ENCODE assay signal across 9 cellular contexts in genomic region chr12:53427905-53428594, GRCh38. TPM values are rescaled to one million over a fixed set of nuclear protein-coding genes. Genes with fewer than 3 reads are reported as not detected.
DNase-seq lines count a peak whose midpoint lies in the region; ATAC-seq and TF ChIP-seq lines count a peak whose summit lies in the region.
"Had no signal": no experiment of that assay in that cellular context is flagged by ENCODE, and none has a peak within 500 bp of the region (broad histone marks: within the 10 kb centered on the region; RNA-seq: fewer than 3 reads in every experiment).

No MANE protein-coding gene starts in this region.

- H3K9me3 ChIP-seq in mesenchymal stem cell (ENCODE audit: control insufficient read depth, low read length): no peaks in the 10 kb centered on the region
- H3K9me3 ChIP-seq in esophagus muscularis mucosa: no peaks in the 10 kb centered on the region
- no peaks in the 10 kb centered on the region for H3K9me3 ChIP-seq in smooth muscle cell (replicated peaks; ENCODE audit: low read depth)
- H3K9me3 ChIP-seq: heart right ventricle had no signal

- 58% methylated on average over 7 of the region's 7 CpGs for WGBS in mesenchymal stem cell
- WGBS in esophagus muscularis mucosa: 85% methylated on average over 7 of the region's 7 CpGs
- 62% methylated on average over 7 of the region's 7 CpGs for WGBS in smooth muscle cell (ENCODE audit: low lambda C conversion rate)

- H3K27ac ChIP-seq in mesenchymal stem cell (ENCODE audit: low read length, poor library complexity, severe bottlenecking) (no peak overlapping the region), esophagus muscularis mucosa (replicated peaks in 1 of 4) (no peak overlapping the region), smooth muscle cell (ENCODE audit: low read depth) (no peak overlapping the region), GM23338 (ENCODE audit: low read depth) (no peak overlapping the region)
- H3K27ac ChIP-seq: heart right ventricle had no signal

- H3K36me3 ChIP-seq in mesenchymal stem cell (ENCODE audit: control insufficient read depth in 1 of 2, insufficient read depth in 2 of 2, low read depth in 1 of 2, low read length in 2 of 2) (no peaks in the 10 kb centered on the region), esophagus muscularis mucosa (no peaks in the 10 kb centered on the region), smooth muscle cell (ENCODE audit: low read depth) (no peaks in the 10 kb centered on the region), GM23338 (ENCODE audit: insufficient read depth) (no peaks in the 10 kb centered on the region)
- H3K36me3 ChIP-seq: heart right ventricle had no signal

- H3K36me3 Mint-ChIP-seq in HFFc6 (ENCODE audit: low read depth): no peaks in the 10 kb centered on the region
- no peaks in the 10 kb centered on the region for H3K36me3 Mint-ChIP-seq in activated naive CD4-positive, alpha-beta T cell treated with anti-CD3 and anti-CD28 coated beads, Interleukin-2, amount 50 U/mL, for 72 hours
- H3K36me3 Mint-ChIP-seq in GM23338 (ENCODE audit: low read depth): no peaks in the 10 kb centered on the region

- H3K9ac ChIP-seq in mesenchymal stem cell (ENCODE audit: low read length) (no peak overlapping the region), smooth muscle cell (ENCODE audit: low read depth) (no peak overlapping the region)

- H3K4me1 ChIP-seq in mesenchymal stem cell (ENCODE audit: control insufficient read depth, insufficient read depth, low read depth, low read length): peaks cover 7% of the 10 kb centered on the region
- no peaks in the 10 kb centered on the region for H3K4me1 ChIP-seq in esophagus muscularis mucosa
- H3K4me1 ChIP-seq in smooth muscle cell (ENCODE audit: low read depth): peaks cover 5% of the 10 kb centered on the region
- H3K4me1 ChIP-seq in GM23338 (ENCODE audit: insufficient read depth): no peaks in the 10 kb centered on the region
- H3K4me1 ChIP-seq: heart right ventricle had no signal

- intact Hi-C loops in esophagus muscularis mucosa (cut with DNase I): no loop called here

- peak; percentile 99 to 100 for ATAC-seq in activated naive CD4-positive, alpha-beta T cell treated with anti-CD3 and anti-CD28 coated beads, Interleukin-2, amount 50 U/mL, for 72 hours
- ATAC-seq in GM23338: no peak
- ATAC-seq: heart right ventricle had no signal

- H3K18ac ChIP-seq in mesenchymal stem cell (ENCODE audit: low read depth in 1 of 2, low read length in 2 of 2): no peak overlapping the region

- H3K14ac ChIP-seq in mesenchymal stem cell (ENCODE audit: low read length in 2 of 2): no peak overlapping the region

- H4K91ac ChIP-seq in mesenchymal stem cell (ENCODE audit: low read length): no peak overlapping the region

- H3K79me2 ChIP-seq in smooth muscle cell (ENCODE audit: low read depth): no peaks in the 10 kb centered on the region
- H3K79me2 ChIP-seq in GM23338 (replicated peaks; ENCODE audit: insufficient read depth): no peaks in the 10 kb centered on the region

- no peak overlapping the region for H3K4ac ChIP-seq in mesenchymal stem cell (ENCODE audit: low read depth in 1 of 2, low read length in 2 of 2)

- H2AK5ac ChIP-seq in mesenchymal stem cell (ENCODE audit: low read length, severe bottlenecking): no peak overlapping the region

- no peak overlapping the region for H2BK12ac ChIP-seq in mesenchymal stem cell (ENCODE audit: low read length in 2 of 2)

- H3K23ac ChIP-seq in mesenchymal stem cell (ENCODE audit: low read length in 2 of 2): no peak overlapping the region

- H3K4me1 Mint-ChIP-seq in HFFc6 (ENCODE audit: low read depth) (peaks cover 23% of the 10 kb centered on the region), GM23338 (peaks cover 6% of the 10 kb centered on the region; the same call in 2 of the 3 replicates)

- H3K4me3 ChIP-seq in mesenchymal stem cell (ENCODE audit: insufficient read depth in 1 of 2, low read depth in 1 of 2, low read length in 2 of 2): no peak overlapping the region
- no peak overlapping the region for H3K4me3 ChIP-seq in esophagus muscularis mucosa
- no peak overlapping the region for H3K4me3 ChIP-seq in smooth muscle cell
- H3K4me3 ChIP-seq in GM23338: no peak overlapping the region
- H3K4me3 ChIP-seq: heart right ventricle had no signal

- H3F3A ChIP-seq in smooth muscle cell (ENCODE audit: low read depth): no peaks in the 10 kb centered on the region
- no peaks in the 10 kb centered on the region for H3F3A ChIP-seq in GM23338 (replicated peaks; ENCODE audit: low read depth)

- H3K4me2 ChIP-seq in mesenchymal stem cell (ENCODE audit: low read length, poor library complexity, severe bottlenecking) (no peak overlapping the region), smooth muscle cell (no peak overlapping the region), GM23338 (no peak overlapping the region)

- H3K9me3 Mint-ChIP-seq in HFFc6: no peaks in the 10 kb centered on the region
- H3K9me3 Mint-ChIP-seq in activated naive CD4-positive, alpha-beta T cell treated with anti-CD3 and anti-CD28 coated beads, Interleukin-2, amount 50 U/mL, for 72 hours: no peaks in the 10 kb centered on the region
- no peaks in the 10 kb centered on the region for H3K9me3 Mint-ChIP-seq in GM23338

- H2AFZ ChIP-seq in mesenchymal stem cell (ENCODE audit: low read depth, low read length) (no peak overlapping the region), smooth muscle cell (ENCODE audit: low read depth) (no peak overlapping the region), GM23338 (no peak overlapping the region)

- H3K79me1 ChIP-seq in mesenchymal stem cell (replicated peaks; ENCODE audit: low read length, poor library complexity, severe bottlenecking): no peaks in the 10 kb centered on the region

- no peak for TF ChIP-seq CTCF in HFFc6 (IDR thresholded peaks at IDR 0.05)
- no peak for TF ChIP-seq CTCF in esophagus muscularis mucosa (IDR thresholded peaks at IDR 0.05)
- TF ChIP-seq CTCF in smooth muscle cell (IDR thresholded peaks at IDR 0.05; ENCODE audit: borderline replicate concordance, insufficient read depth, poor library complexity, severe bottlenecking): no peak
- TF ChIP-seq CTCF in GM23338 (conservative IDR thresholded peaks at IDR 0.05; ENCODE audit: low read depth in 2 of 2): no peak

- H3K27me3 Mint-ChIP-seq in HFFc6 (ENCODE audit: insufficient read depth): peaks cover 5% of the 10 kb centered on the region
- peaks cover 14% of the 10 kb centered on the region for H3K27me3 Mint-ChIP-seq in GM23338 (ENCODE audit: insufficient read depth, low read depth, poor library complexity)

- H3K27me3 ChIP-seq in mesenchymal stem cell (ENCODE audit: control insufficient read depth in 1 of 2, insufficient read depth in 1 of 2, low read length in 2 of 2) (peaks cover 0 to 5% of the 10 kb centered on the region in 2 experiments), esophagus muscularis mucosa (no peaks in the 10 kb centered on the region), smooth muscle cell (ENCODE audit: low read depth) (no peaks in the 10 kb centered on the region), GM23338 (ENCODE audit: insufficient read depth) (no peaks in the 10 kb centered on the region)
- H3K27me3 ChIP-seq: heart right ventricle had no signal

- 0 out of 2 replicates have a peak overlapping the region, but pooled peaks have one; percentile 6 for H3K27ac Mint-ChIP-seq in HFFc6
- peak overlapping the region; percentile 2 to 68 for H3K27ac Mint-ChIP-seq in activated naive CD4-positive, alpha-beta T cell treated with anti-CD3 and anti-CD28 coated beads, Interleukin-2, amount 50 U/mL, for 72 hours
- no peak overlapping the region for H3K27ac Mint-ChIP-seq in GM23338

- H3K4me3 Mint-ChIP-seq in HFFc6 (no peak overlapping the region), GM23338 (no peak overlapping the region)

- no peak for TF ChIP-seq EP300 in esophagus muscularis mucosa (IDR thresholded peaks at IDR 0.05)

- no peak overlapping the region for H4K8ac ChIP-seq in mesenchymal stem cell (ENCODE audit: low read length)

- no peak overlapping the region for H2BK15ac ChIP-seq in mesenchymal stem cell (ENCODE audit: low read depth, poor library complexity, severe bottlenecking)

- TF ChIP-seq POLR2A in esophagus muscularis mucosa (IDR thresholded peaks at IDR 0.05; ENCODE audit: low read depth): no peak

- no peaks in the 10 kb centered on the region for H4K20me1 ChIP-seq in smooth muscle cell (ENCODE audit: low read depth)
- no peaks in the 10 kb centered on the region for H4K20me1 ChIP-seq in GM23338 (replicated peaks; ENCODE audit: insufficient read depth)

- H2BK120ac ChIP-seq in mesenchymal stem cell (ENCODE audit: low read depth, low read length): no peak overlapping the region

- H3K9me2 ChIP-seq in GM23338 (ENCODE audit: insufficient read depth): no peaks in the 10 kb centered on the region

- no peak overlapping the region for H2BK5ac ChIP-seq in mesenchymal stem cell (ENCODE audit: low read depth, low read length, poor library complexity, severe bottlenecking)

- DNase-seq in AG08395 (ENCODE audit: low spot score) (peak; percentile 85), HFFc6 (peak; percentile 96), mesenchymal stem cell (peak; percentile 89), esophagus muscularis mucosa (ENCODE audit: extremely low spot score) (no peak), smooth muscle cell (lab: John Stamatoyannopoulos, UW; ENCODE audit: unreplicated experiment) (no peak), GDM1 (lab: John Stamatoyannopoulos, UW) (no peak), GM23338 (ENCODE audit: low spot score) (no peak)
- DNase-seq in activated naive CD4-positive, alpha-beta T cell treated with anti-CD3 and anti-CD28 coated beads, Interleukin-2, amount 50 U/mL, for 72 hours (ENCODE audit: low spot score in 2 of 2): peak in 1 of 2 donors; percentile 41
- DNase-seq: heart right ventricle had no signal

RNA-seq across cellular contexts. Expression of gene AMHR2, which starts 4.4 kb away (rescaled TPM):
- not detected for total RNA-seq in HFFc6 (2021; fragmentation: NEBNext Ultra II Directional; extraction: Animal tissue kit (Norgen Biotek cat#: 25700))
- total RNA-seq in activated naive CD4-positive, alpha-beta T cell treated with anti-CD3 and anti-CD28 coated beads, Interleukin-2, amount 50 U/mL, for 72 hours: under 1 TPM in 1 of 2 donors, not detected in 1; 0.25 TPM
- polyA plus RNA-seq in mesenchymal stem cell (2013, experiment 1 of 2): 0.01 TPM
- polyA plus RNA-seq in mesenchymal stem cell (2013, experiment 2 of 2): not detected
- total RNA-seq in esophagus muscularis mucosa (under 1 TPM in 2 of 4 donors, not detected in 2; 0.33 to 0.92 TPM), smooth muscle cell (not detected in 2 replicates)
- polyA plus RNA-seq in smooth muscle cell (0.49 TPM in 1 of 2 replicates, not detected in the other), GM23338 (2016; fragmentation: Nextera tagmentation; extraction: Ambion mirVana) (not detected in 2 replicates)
- total RNA-seq in GM23338 (2014; rRNA removed; shearing (Covaris generic)): 0.24 TPM in 1 of 2 replicates, not detected in the other
- polyA plus RNA-seq: heart right ventricle had no signal

RNA-seq across cellular contexts. Expression of gene PRR13, which starts 13.5 kb away (rescaled TPM):
- 100 to 1,000 TPM; 122 to 188 (median 165) TPM for total RNA-seq in HFFc6 (2021; fragmentation: NEBNext Ultra II Directional; extraction: Animal tissue kit (Norgen Biotek cat#: 25700))
- 100 to 1,000 TPM; 170 to 226 TPM for total RNA-seq in activated naive CD4-positive, alpha-beta T cell treated with anti-CD3 and anti-CD28 coated beads, Interleukin-2, amount 50 U/mL, for 72 hours
- 326 TPM for polyA plus RNA-seq in mesenchymal stem cell (2013, experiment 1 of 2)
- 326 TPM for polyA plus RNA-seq in mesenchymal stem cell (2013, experiment 2 of 2)
- total RNA-seq in esophagus muscularis mucosa (10 to 100 TPM; 47.8 to 77.6 (median 65.3) TPM), smooth muscle cell (45.7 and 65.3 TPM in 2 replicates)
- polyA plus RNA-seq in smooth muscle cell (176 and 181 TPM in 2 replicates), GM23338 (2016; fragmentation: Nextera tagmentation; extraction: Ambion mirVana) (302 and 303 TPM in 2 replicates)
- total RNA-seq in GM23338 (2014; rRNA removed; shearing (Covaris generic)): 70.5 and 120 TPM in 2 replicates

RNA-seq across cellular contexts. Expression of gene PCBP2, which starts 23.9 kb away (rescaled TPM):
- 100 to 1,000 TPM; 763 to 969 (median 874) TPM for total RNA-seq in HFFc6 (2021; fragmentation: NEBNext Ultra II Directional; extraction: Animal tissue kit (Norgen Biotek cat#: 25700))
- total RNA-seq in activated naive CD4-positive, alpha-beta T cell treated with anti-CD3 and anti-CD28 coated beads, Interleukin-2, amount 50 U/mL, for 72 hours: 1,000 to 10,000 TPM in 1 of 2 donors, 100 to 1,000 TPM in 1; 786 to 1,016 TPM
- polyA plus RNA-seq in mesenchymal stem cell (2013, experiment 1 of 2): 467 TPM
- 455 TPM for polyA plus RNA-seq in mesenchymal stem cell (2013, experiment 2 of 2)
- total RNA-seq in esophagus muscularis mucosa (100 to 1,000 TPM; 275 to 374 (median 365) TPM), smooth muscle cell (229 and 306 TPM in 2 replicates)
- polyA plus RNA-seq in smooth muscle cell (90.8 and 128 TPM in 2 replicates), GM23338 (2016; fragmentation: Nextera tagmentation; extraction: Ambion mirVana) (397 and 473 TPM in 2 replicates)
- total RNA-seq in GM23338 (2014; rRNA removed; shearing (Covaris generic)): 676 and 713 TPM in 2 replicates

RNA-seq across cellular contexts. Expression of gene SP1, which starts 48.1 kb away (rescaled TPM):
- 10 to 100 TPM; 38.2 to 51.8 (median 43.5) TPM for total RNA-seq in HFFc6 (2021; fragmentation: NEBNext Ultra II Directional; extraction: Animal tissue kit (Norgen Biotek cat#: 25700))
- 100 to 1,000 TPM in 1 of 2 donors, 10 to 100 TPM in 1; 86.0 to 156 TPM for total RNA-seq in activated naive CD4-positive, alpha-beta T cell treated with anti-CD3 and anti-CD28 coated beads, Interleukin-2, amount 50 U/mL, for 72 hours
- 29.4 TPM for polyA plus RNA-seq in mesenchymal stem cell (2013, experiment 1 of 2)
- 27.5 TPM for polyA plus RNA-seq in mesenchymal stem cell (2013, experiment 2 of 2)
- total RNA-seq in esophagus muscularis mucosa (10 to 100 TPM; 54.0 to 85.7 (median 72.2) TPM), smooth muscle cell (48.6 and 51.5 TPM in 2 replicates)
- polyA plus RNA-seq in smooth muscle cell (10.1 and 10.2 TPM in 2 replicates), GM23338 (2016; fragmentation: Nextera tagmentation; extraction: Ambion mirVana) (10.6 and 11.1 TPM in 2 replicates)
- 68.4 and 73.3 TPM in 2 replicates for total RNA-seq in GM23338 (2014; rRNA removed; shearing (Covaris generic))

Comparison
In these comparisons a context has a peak if more than half of its experiments do, and no peak if none do; other contexts are left out.
1. DNase-seq: peak in AG08395 (single experiment), HFFc6 (single experiment) and mesenchymal stem cell (single experiment); none in esophagus muscularis mucosa (single experiment), smooth muscle cell (single experiment), GDM1 (single experiment) and GM23338 (single experiment).